8 cellular contexts compared by ENCODE assay signal in the genomic region with DNA sequence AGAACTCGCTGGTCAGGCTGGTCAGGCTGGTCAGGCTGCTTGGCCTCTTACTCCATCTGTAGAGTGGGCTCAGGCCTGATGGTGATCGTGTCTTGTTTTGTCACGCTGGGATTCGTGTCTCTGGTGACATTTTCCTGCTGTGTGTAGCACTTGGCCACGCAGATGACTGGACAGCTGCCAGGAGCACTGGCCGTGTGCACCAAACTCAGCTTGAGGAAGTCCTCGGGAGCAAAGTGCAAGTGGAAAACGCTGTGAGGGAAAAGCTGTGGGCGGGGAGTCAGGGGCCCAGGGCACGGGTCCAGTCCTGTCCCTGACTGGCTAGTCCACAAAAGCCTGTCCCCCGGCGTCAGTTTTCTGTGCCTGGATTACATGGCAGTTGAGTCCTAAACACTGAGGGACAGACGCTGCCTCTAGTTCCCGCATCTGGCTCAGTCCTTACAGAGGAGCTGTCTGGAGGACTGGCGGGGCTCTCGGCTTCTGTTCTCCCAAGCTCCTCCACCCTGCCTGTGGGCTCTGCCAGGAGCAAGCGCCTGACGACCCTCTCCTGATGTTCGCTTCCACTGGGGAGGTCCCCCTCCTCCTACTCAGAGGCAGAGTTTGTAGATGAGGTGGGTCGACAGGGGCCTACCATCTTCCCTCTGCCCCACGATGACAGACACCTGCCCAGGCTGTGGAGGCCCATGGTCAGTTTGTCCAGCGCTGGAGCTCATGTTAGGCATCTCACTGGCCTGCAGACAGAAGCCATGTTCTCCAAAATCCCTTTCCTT. TPM values are rescaled to one million over a fixed set of nuclear protein-coding genes. Genes with fewer than 3 reads are reported as not detected.
DNase-seq lines count a peak whose midpoint lies in the region; ATAC-seq and TF ChIP-seq lines count a peak whose summit lies in the region.

No MANE protein-coding gene starts in this region.

- peaks cover 26% of the 10 kb centered on the region for H3K27me3 Mint-ChIP-seq in HFFc6 (ENCODE audit: insufficient read depth)

- H3K27ac ChIP-seq in layer of hippocampus (ENCODE audit: low read depth, low read length) = peak overlapping the region; percentile 97

- TF ChIP-seq CTCF in AG09309 (IDR thresholded peaks at IDR 0.05; ENCODE audit: control insufficient read depth, insufficient read depth, low read depth, low read length, missing control alignments) (no peak), HFFc6 (IDR thresholded peaks at IDR 0.05) (no peak), astrocyte of the cerebellum (IDR thresholded peaks at IDR 0.05; ENCODE audit: low read depth, low read length, missing control alignments) (no peak)

- in situ Hi-C loops in astrocyte of the cerebellum (cut with HindIII; ENCODE audit: low sequenced_read_pairs) = no loop called here

- DNase-seq in AG09309 (ENCODE audit: low read depth) = no peak
- DNase-seq in HFFc6 = no peak
- DNase-seq in astrocyte of the cerebellum (ENCODE audit: low read depth) = no peak
- peak; percentile 28 for DNase-seq in stimulated activated CD8-positive, alpha-beta memory T cell treated with anti-CD3 and anti-CD28 coated beads, Interleukin-4, amount 100 ng/mL, for 48 hours
- DNase-seq in HPDE6-E6E7 (ENCODE audit: extremely low spot score) = no peak
- DNase-seq in NCI-H2081 treated with DMSO at 0.1 percent for 48 hours (lab: John Stamatoyannopoulos, UW) = no peak

- H3K27ac Mint-ChIP-seq in HFFc6 = no peak overlapping the region

- no peaks in the 10 kb centered on the region for H3K9me3 Mint-ChIP-seq in HFFc6

- ATAC-seq in HG02885 (IDR thresholded peaks at IDR 0.05; ENCODE audit: poor library complexity, unreplicated experiment) = no peak

- peak overlapping the region; percentile 70 for H3K4me3 ChIP-seq in AG09309 (ENCODE audit: control insufficient read depth, low read depth, low read length)
- H3K4me3 ChIP-seq in astrocyte of the cerebellum (ENCODE audit: low read depth, low read length) = peak overlapping the region; percentile 56

- H3K36me3 Mint-ChIP-seq in HFFc6 (ENCODE audit: low read depth) = no peaks in the 10 kb centered on the region

- peaks cover 16% of the 10 kb centered on the region for H3K4me1 Mint-ChIP-seq in HFFc6 (ENCODE audit: low read depth)

- peak overlapping the region; percentile 96 for H3K4me3 Mint-ChIP-seq in HFFc6

- H3K27me3 ChIP-seq in layer of hippocampus (ENCODE audit: control insufficient read depth, insufficient read depth, low read length) = no peaks in the 10 kb centered on the region

RNA-seq across cellular contexts. Expression of a gene that starts 35.9 kb away (rescaled TPM):
- 10 to 100 TPM; 43.1 to 62.1 (median 45.3) TPM for total RNA-seq in HFFc6 (2021; fragmentation: NEBNext Ultra II Directional; extraction: Animal tissue kit (Norgen Biotek cat#: 25700))
